ENCODE assay signal across 13 cellular contexts in the genomic region with DNA sequence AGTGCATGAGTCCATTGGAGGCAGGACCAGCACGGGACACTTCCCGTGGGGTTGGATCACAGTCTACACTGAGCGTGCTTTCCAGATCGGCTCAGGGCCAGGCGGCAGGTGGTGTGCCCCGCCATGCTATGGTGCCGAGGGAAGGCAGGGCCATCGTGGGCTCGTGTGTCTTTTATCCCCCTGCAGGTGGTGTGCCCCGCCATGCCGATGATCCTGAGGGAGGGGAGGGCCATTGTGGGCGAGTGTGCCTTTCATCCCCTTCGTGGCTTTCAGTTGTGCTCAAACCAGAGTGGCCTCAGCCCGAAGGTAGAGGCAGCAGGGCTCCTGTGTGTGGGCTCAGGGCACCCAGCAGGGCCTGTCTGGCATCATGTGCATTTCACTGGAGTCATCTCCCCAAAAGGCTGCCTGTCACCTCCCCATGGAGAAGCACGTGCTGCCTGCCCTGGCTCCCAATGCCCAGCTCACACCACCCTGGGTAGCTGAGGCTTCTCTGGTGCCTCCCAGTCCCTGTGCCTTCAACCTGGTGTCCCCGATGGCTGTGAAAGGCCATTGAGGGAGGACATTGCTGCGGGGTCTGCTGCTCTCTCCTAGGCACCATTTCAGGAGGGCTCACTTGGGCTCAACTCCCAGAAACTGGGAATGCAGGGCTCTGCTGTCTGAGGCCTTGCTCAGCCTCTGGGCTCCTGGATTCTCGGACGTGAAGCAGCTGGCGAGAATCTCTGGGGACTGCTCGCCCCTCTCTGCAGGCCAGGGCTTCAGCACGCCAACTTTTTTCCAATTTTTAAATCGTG.
DNase-seq lines count a peak whose midpoint lies in the region; ATAC-seq, FAIRE-seq and TF ChIP-seq lines count a peak whose summit lies in the region.
"Had no signal": no experiment of that assay in that cellular context is flagged by ENCODE, and none has a peak within 500 bp of the region (broad histone marks: within the 10 kb centered on the region; RNA-seq: fewer than 3 reads in every experiment).

No MANE protein-coding gene starts in this region.

- H3K4me1 Mint-ChIP-seq in CD14-positive monocyte = peaks cover 11% of the 10 kb centered on the region
- H3K4me1 Mint-ChIP-seq in astrocyte (ENCODE audit: low read depth, unreplicated experiment) = peaks cover 7% of the 10 kb centered on the region

- no peak for TF ChIP-seq CTCF in CD14-positive monocyte (IDR thresholded peaks at IDR 0.05)
- TF ChIP-seq CTCF in astrocyte (IDR thresholded peaks at IDR 0.05; ENCODE audit: insufficient read depth, low read depth, low read length) = no peak
- TF ChIP-seq CTCF in sigmoid colon (IDR thresholded peaks at IDR 0.05) = no peak

- TF ChIP-seq EP300 in sigmoid colon (IDR thresholded peaks at IDR 0.05) = no peak

- H3K9ac ChIP-seq in astrocyte (ENCODE audit: low read length) = no peak overlapping the region

- H3K27ac Mint-ChIP-seq in CD14-positive monocyte (peak overlapping the region in 5 of 7 donors; percentile 68 to 89 (median 89)), astrocyte (ENCODE audit: unreplicated experiment) (no peak overlapping the region)

- no peak overlapping the region for H3K27ac ChIP-seq in astrocyte (ENCODE audit: low read depth, low read length)
- H3K27ac ChIP-seq in sigmoid colon = peak overlapping the region; percentile 82 to 88 (median 87)

- FAIRE-seq in astrocyte (lab: Jason Lieb, UNC) (no peak), H54 (lab: Jason Lieb, UNC) (no peak)
- FAIRE-seq: K562 had no signal

- no peaks in the 10 kb centered on the region for H3K27me3 ChIP-seq in astrocyte (ENCODE audit: insufficient read depth, low read length)
- no peaks in the 10 kb centered on the region for H3K27me3 ChIP-seq in sigmoid colon

- H3K36me3 ChIP-seq in astrocyte (ENCODE audit: insufficient read depth, low read length) (no peaks in the 10 kb centered on the region), sigmoid colon (no peaks in the 10 kb centered on the region)

- DNase-seq in CD14-positive monocyte (ENCODE audit: low spot score) = no peak
- DNase-seq in astrocyte (ENCODE audit: low read depth) = no peak
- peak; percentile 43 for DNase-seq in left lobe of liver (ENCODE audit: low spot score)
- DNase-seq in sigmoid colon = peak; percentile 69
- no peak for DNase-seq in MV-4-11 (lab: John Stamatoyannopoulos, UW)
- no peak for DNase-seq in SHP77 treated with DMSO at 0.1 percent for 48 hours (lab: John Stamatoyannopoulos, UW)
- DNase-seq in H54 (ENCODE audit: insufficient read length, low spot score) = no peak
- DNase-seq in medulla oblongata (ENCODE audit: extremely low spot score) = no peak
- DNase-seq: activated CD4-positive, alpha-beta T cell treated with anti-CD3 and anti-CD28 coated beads for 48 hours; activated naive CD4-positive, alpha-beta T cell treated with anti-CD3 and anti-CD28 coated beads, Interleukin-2, amount 50 U/mL, for 16 hours; NCI-H2029; T-cell had no signal

- no peak overlapping the region for H3K4me3 ChIP-seq in astrocyte (ENCODE audit: insufficient read depth, low read depth, low read length)
- H3K4me3 ChIP-seq in sigmoid colon = peak overlapping the region in 1 of 4 donors; percentile 7
- H3K4me3 ChIP-seq: K562 had no signal

- TF ChIP-seq POLR2A in sigmoid colon (IDR thresholded peaks at IDR 0.05) = no peak
- no peak for TF ChIP-seq POLR2A in H54 (IDR thresholded peaks at IDR 0.05; ENCODE audit: low read depth, low read length)

- H3K27me3 Mint-ChIP-seq in CD14-positive monocyte (ENCODE audit: low read depth in 3 of 3) (peaks cover 0 to 5% (median 0%) of the 10 kb centered on the region in 3 donors), astrocyte (ENCODE audit: low read depth, unreplicated experiment) (peaks cover 7% of the 10 kb centered on the region)
- H3K27me3 Mint-ChIP-seq: T-cell had no signal

- H3K36me3 Mint-ChIP-seq in CD14-positive monocyte = peaks cover 34 to 58% of the 10 kb centered on the region in 2 donors
- no peaks in the 10 kb centered on the region for H3K36me3 Mint-ChIP-seq in astrocyte (ENCODE audit: low read depth, unreplicated experiment)

- ATAC-seq in left lobe of liver = no peak
- ATAC-seq: K562 had no signal

- intact Hi-C loops in CD14-positive monocyte (cut with micrococcal nuclease) (no loop called here), sigmoid colon (cut with DNase I) (no loop called here)

- H3K4me1 ChIP-seq in astrocyte (ENCODE audit: insufficient read depth, low read length) (peaks cover under 1% of the 10 kb centered on the region), sigmoid colon (peaks cover 0 to 65% (median 50%) of the 10 kb centered on the region in 4 donors)

- WGBS in sigmoid colon, 2 donors = 85 to 89% methylated on average over 23 of the region's 23 CpGs

- no peaks in the 10 kb centered on the region for H4K20me1 ChIP-seq in astrocyte (ENCODE audit: insufficient read depth, low read length)

- H3K4me2 ChIP-seq in astrocyte (ENCODE audit: low read length) = peak overlapping the region; percentile 75

- H3K9me3 Mint-ChIP-seq in CD14-positive monocyte = peaks cover 0 to 10% (median 0%) of the 10 kb centered on the region in 7 donors
- peaks cover 2% of the 10 kb centered on the region for H3K9me3 Mint-ChIP-seq in astrocyte (ENCODE audit: unreplicated experiment)
- H3K9me3 Mint-ChIP-seq: T-cell had no signal

- H3K9me3 ChIP-seq in astrocyte (ENCODE audit: insufficient read depth, low read depth, low read length) = no peaks in the 10 kb centered on the region
- H3K9me3 ChIP-seq in sigmoid colon = no peaks in the 10 kb centered on the region

- H2AFZ ChIP-seq in astrocyte (ENCODE audit: low read depth, low read length) = no peak overlapping the region

- H3K79me2 ChIP-seq in astrocyte (ENCODE audit: insufficient read depth, low read length) = no peaks in the 10 kb centered on the region

- H3K4me3 Mint-ChIP-seq in CD14-positive monocyte = no peak overlapping the region
- H3K4me3 Mint-ChIP-seq in astrocyte (ENCODE audit: unreplicated experiment) = no peak overlapping the region
- H3K4me3 Mint-ChIP-seq: T-cell had no signal

Comparison
In these comparisons a context has a peak if more than half of its experiments do, and no peak if none do; other contexts are left out.
1. DNase-seq: peak in left lobe of liver (single experiment) and sigmoid colon (single experiment); none in CD14-positive monocyte (single experiment), astrocyte (single experiment), MV-4-11 (single experiment), SHP77 treated with DMSO at 0.1 percent for 48 hours (single experiment), H54 (single experiment) and medulla oblongata (single experiment).